ENCODE assay signal across 8 cellular contexts in genomic region chrX:48957827-48958634, GRCh38. TPM values are rescaled to one million over a fixed set of nuclear protein-coding genes. Genes with fewer than 3 reads are reported as not detected.
DNase-seq lines count a peak whose midpoint lies in the region; ATAC-seq, FAIRE-seq and TF ChIP-seq lines count a peak whose summit lies in the region.

No MANE protein-coding gene starts in this region.

- peak overlapping the region; percentile 100 for H3K27ac Mint-ChIP-seq in natural killer cell

- POLR2A ChIA-PET in RWPE1 (lab: Yijun Ruan, JAX; ENCODE audit: low non-redundant PET): interaction anchor here (0.5 to 0.7 kb wide), 2 partner anchors 84 to 278 kb away, joined by 3 read pairs; no protein-coding TSS in a partner anchor

- H3K9me3 Mint-ChIP-seq in natural killer cell: no peaks in the 10 kb centered on the region

- H3K4me3 Mint-ChIP-seq in natural killer cell: peak overlapping the region; percentile 96

- H3K4me1 Mint-ChIP-seq in natural killer cell: peaks cover 24 to 45% of the 10 kb centered on the region in 2 donors

- FAIRE-seq in H54 (lab: Jason Lieb, UNC): no peak

- H3K27me3 Mint-ChIP-seq in natural killer cell (ENCODE audit: low read depth in 2 of 2): peaks cover 0 to 7% of the 10 kb centered on the region in 2 donors

- peak; percentile 75 to 88 (median 79) for ATAC-seq in natural killer cell

- TF ChIP-seq CTCF in RWPE1 (conservative IDR thresholded peaks at IDR 0.05; ENCODE audit: low read depth) (no peak), natural killer cell (IDR thresholded peaks at IDR 0.05) (no peak)

- CTCF ChIA-PET in RWPE1 (lab: Yijun Ruan, JAX): interaction anchor here (1.3 kb wide), 1 partner anchor 14 kb away, joined by 5 read pairs; the partner anchor contains the start of gene KCND1

- TF ChIP-seq POLR2A in H54 (IDR thresholded peaks at IDR 0.05; ENCODE audit: low read depth, low read length): peak; percentile 29; the same call in 1 of the 2 replicates

- H3K27ac ChIP-seq in RWPE1: peak overlapping the region; percentile 93

- no peaks in the 10 kb centered on the region for H3K36me3 Mint-ChIP-seq in natural killer cell

- peak; percentile 96 for DNase-seq in EL
- peak; percentile 68 for DNase-seq in H54 (ENCODE audit: insufficient read length, low spot score)
- DNase-seq in LoVo (ENCODE audit: low spot score): peak; percentile 90
- peak; percentile 95 for DNase-seq in RWPE1 (ENCODE audit: low spot score)
- DNase-seq in activated T-helper 9 cell treated with anti-CD3 and anti-CD28 coated beads, Interleukin-2, amount 50 U/mL, for 16 hours (ENCODE audit: low read depth): peak; percentile 86
- peak; percentile 98 for DNase-seq in fibroblast of peridontal ligament (ENCODE audit: extremely low read depth)
- DNase-seq in natural killer cell: peak; percentile 88
- DNase-seq in stimulated activated naive CD4-positive, alpha-beta T cell (lab: John Stamatoyannopoulos, UW): peak; percentile 93 to 98 (median 94)

- intact Hi-C loops in natural killer cell (cut with micrococcal nuclease): loop anchor here (1.0 to 5.0 kb wide), 7 partner anchors 21 to 1301 kb away; partner anchors contain the start of genes GRIPAP1, HDAC6, PIM2 and PQBP1

RNA-seq across cellular contexts. Expression of gene OTUD5, which starts 0.6 kb away (rescaled TPM):
- total RNA-seq in natural killer cell: 100 to 1,000 TPM in 1 of 3 donors, 10 to 100 TPM in 2; 92.2 to 106 (median 92.5) TPM

RNA-seq across cellular contexts. Expression of gene KCND1, which starts 13.6 kb away (rescaled TPM):
- total RNA-seq in natural killer cell: 1 to 10 TPM; 2.7 to 3.6 (median 3.0) TPM

RNA-seq across cellular contexts. Expression of gene PIM2, which starts 39.2 kb away (rescaled TPM):
- 100 to 1,000 TPM; 134 to 173 (median 150) TPM for total RNA-seq in natural killer cell

RNA-seq across cellular contexts. Expression of gene GRIPAP1, which starts 44.0 kb away (rescaled TPM):
- 100 to 1,000 TPM; 120 to 141 (median 131) TPM for total RNA-seq in natural killer cell

RNA-seq across cellular contexts. Expression of gene SLC35A2, which starts 46.6 kb away (rescaled TPM):
- 10 to 100 TPM; 16.5 to 30.1 (median 18.3) TPM for total RNA-seq in natural killer cell

Comparison
In these comparisons a context has a peak if more than half of its experiments do, and no peak if none do; other contexts are left out.
1. Peak in every context shown above with its lines: DNase-seq, ATAC-seq and H3K27ac ChIP-seq.